Comparison of ENCODE assay signal across 1 cellular context in the genomic region with DNA sequence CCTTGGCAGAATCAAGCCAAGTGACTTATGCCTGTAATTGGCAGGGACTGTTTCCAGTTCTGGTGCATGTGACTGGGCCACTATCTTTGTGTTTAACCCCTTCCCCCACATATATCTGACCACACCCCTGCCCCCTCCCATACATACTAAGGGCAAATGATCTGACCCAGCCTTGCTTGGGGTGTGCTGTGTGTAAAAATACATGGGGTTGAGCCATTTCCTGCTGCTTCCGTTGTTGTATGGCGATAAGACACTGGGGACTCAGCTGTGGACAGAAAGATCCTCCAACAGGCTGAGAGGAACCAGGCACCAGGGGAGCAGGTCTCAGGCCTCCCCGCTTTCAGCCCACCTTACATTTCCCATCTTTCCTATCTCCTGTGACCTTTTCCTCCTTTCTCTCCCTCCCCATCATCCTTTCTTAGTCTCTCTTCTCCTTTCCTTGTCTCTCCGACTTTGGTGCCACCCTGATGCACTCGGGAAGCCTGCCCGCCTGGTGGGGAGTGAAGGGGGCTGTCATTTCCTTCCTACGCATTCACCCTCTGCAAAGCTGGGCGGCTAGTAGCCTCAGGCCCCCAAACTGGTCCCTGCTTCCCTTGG.
TF ChIP-seq lines count a peak whose summit lies in the region.

No MANE protein-coding gene starts in this region.

TF ChIP-seq in HEK293, 187 proteins besides CTCF, POLR2A, EP300 and RAD21 (continued from another document):
- no peak for TF ChIP-seq ZNF175 (tag by site-specific recombination; IDR thresholded peaks at IDR 0.05)
- no peak for TF ChIP-seq ZNF843 (tag by site-specific recombination; IDR thresholded peaks at IDR 0.05)
- TF ChIP-seq OVOL3 (tag by site-specific recombination; IDR thresholded peaks at IDR 0.05) = no peak
- TF ChIP-seq ZNF521 (tag by site-specific recombination; IDR thresholded peaks at IDR 0.05) = no peak
- TF ChIP-seq, protein P1, sequence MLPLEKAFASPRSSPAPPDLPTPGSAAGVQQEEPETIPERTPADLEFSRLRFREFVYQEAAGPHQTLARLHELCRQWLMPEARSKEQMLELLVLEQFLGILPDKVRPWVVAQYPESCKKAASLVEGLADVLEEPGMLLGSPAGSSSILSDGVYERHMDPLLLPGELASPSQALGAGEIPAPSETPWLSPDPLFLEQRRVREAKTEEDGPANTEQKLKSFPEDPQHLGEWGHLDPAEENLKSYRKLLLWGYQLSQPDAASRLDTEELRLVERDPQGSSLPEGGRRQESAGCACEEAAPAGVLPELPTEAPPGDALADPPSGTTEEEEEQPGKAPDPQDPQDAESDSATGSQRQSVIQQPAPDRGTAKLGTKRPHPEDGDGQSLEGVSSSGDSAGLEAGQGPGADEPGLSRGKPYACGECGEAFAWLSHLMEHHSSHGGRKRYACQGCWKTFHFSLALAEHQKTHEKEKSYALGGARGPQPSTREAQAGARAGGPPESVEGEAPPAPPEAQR (tag by site-specific recombination; IDR thresholded peaks at IDR 0.05) = no peak
- TF ChIP-seq SP2 (tag by site-specific recombination; IDR thresholded peaks at IDR 0.05) = no peak
- TF ChIP-seq, protein P2, sequence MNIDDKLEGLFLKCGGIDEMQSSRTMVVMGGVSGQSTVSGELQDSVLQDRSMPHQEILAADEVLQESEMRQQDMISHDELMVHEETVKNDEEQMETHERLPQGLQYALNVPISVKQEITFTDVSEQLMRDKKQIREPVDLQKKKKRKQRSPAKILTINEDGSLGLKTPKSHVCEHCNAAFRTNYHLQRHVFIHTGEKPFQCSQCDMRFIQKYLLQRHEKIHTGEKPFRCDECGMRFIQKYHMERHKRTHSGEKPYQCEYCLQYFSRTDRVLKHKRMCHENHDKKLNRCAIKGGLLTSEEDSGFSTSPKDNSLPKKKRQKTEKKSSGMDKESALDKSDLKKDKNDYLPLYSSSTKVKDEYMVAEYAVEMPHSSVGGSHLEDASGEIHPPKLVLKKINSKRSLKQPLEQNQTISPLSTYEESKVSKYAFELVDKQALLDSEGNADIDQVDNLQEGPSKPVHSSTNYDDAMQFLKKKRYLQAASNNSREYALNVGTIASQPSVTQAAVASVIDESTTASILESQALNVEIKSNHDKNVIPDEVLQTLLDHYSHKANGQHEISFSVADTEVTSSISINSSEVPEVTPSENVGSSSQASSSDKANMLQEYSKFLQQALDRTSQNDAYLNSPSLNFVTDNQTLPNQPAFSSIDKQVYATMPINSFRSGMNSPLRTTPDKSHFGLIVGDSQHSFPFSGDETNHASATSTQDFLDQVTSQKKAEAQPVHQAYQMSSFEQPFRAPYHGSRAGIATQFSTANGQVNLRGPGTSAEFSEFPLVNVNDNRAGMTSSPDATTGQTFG (tag by site-specific recombination; IDR thresholded peaks at IDR 0.05; ENCODE audit: borderline replicate concordance) = no peak
- TF ChIP-seq, protein P3, sequence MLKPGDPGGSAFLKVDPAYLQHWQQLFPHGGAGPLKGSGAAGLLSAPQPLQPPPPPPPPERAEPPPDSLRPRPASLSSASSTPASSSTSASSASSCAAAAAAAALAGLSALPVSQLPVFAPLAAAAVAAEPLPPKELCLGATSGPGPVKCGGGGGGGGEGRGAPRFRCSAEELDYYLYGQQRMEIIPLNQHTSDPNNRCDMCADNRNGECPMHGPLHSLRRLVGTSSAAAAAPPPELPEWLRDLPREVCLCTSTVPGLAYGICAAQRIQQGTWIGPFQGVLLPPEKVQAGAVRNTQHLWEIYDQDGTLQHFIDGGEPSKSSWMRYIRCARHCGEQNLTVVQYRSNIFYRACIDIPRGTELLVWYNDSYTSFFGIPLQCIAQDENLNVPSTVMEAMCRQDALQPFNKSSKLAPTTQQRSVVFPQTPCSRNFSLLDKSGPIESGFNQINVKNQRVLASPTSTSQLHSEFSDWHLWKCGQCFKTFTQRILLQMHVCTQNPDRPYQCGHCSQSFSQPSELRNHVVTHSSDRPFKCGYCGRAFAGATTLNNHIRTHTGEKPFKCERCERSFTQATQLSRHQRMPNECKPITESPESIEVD (tag by site-specific recombination; IDR thresholded peaks at IDR 0.05) = no peak
- TF ChIP-seq KLF7 (tag by site-specific recombination; IDR thresholded peaks at IDR 0.05; ENCODE audit: borderline replicate concordance) = no peak
- TF ChIP-seq ZNF404 (tag by site-specific recombination; IDR thresholded peaks at IDR 0.05) = no peak
- TF ChIP-seq, protein P4, sequence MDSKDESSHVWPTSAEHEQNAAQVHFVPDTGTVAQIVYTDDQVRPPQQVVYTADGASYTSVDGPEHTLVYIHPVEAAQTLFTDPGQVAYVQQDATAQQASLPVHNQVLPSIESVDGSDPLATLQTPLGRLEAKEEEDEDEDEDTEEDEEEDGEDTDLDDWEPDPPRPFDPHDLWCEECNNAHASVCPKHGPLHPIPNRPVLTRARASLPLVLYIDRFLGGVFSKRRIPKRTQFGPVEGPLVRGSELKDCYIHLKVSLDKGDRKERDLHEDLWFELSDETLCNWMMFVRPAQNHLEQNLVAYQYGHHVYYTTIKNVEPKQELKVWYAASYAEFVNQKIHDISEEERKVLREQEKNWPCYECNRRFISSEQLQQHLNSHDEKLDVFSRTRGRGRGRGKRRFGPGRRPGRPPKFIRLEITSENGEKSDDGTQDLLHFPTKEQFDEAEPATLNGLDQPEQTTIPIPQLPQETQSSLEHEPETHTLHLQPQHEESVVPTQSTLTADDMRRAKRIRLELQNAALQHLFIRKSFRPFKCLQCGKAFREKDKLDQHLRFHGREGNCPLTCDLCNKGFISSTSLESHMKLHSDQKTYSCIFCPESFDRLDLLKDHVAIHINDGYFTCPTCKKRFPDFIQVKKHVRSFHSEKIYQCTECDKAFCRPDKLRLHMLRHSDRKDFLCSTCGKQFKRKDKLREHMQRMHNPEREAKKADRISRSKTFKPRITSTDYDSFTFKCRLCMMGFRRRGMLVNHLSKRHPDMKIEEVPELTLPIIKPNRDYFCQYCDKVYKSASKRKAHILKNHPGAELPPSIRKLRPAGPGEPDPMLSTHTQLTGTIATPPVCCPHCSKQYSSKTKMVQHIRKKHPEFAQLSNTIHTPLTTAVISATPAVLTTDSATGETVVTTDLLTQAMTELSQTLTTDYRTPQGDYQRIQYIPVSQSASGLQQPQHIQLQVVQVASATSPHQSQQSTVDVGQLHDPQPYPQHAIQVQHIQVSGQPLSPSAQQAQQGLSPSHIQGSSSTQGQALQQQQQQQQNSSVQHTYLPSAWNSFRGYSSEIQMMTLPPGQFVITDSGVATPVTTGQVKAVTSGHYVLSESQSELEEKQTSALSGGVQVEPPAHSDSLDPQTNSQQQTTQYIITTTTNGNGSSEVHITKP (tag by site-specific recombination; IDR thresholded peaks at IDR 0.05) = no peak
